In the genomic region with DNA sequence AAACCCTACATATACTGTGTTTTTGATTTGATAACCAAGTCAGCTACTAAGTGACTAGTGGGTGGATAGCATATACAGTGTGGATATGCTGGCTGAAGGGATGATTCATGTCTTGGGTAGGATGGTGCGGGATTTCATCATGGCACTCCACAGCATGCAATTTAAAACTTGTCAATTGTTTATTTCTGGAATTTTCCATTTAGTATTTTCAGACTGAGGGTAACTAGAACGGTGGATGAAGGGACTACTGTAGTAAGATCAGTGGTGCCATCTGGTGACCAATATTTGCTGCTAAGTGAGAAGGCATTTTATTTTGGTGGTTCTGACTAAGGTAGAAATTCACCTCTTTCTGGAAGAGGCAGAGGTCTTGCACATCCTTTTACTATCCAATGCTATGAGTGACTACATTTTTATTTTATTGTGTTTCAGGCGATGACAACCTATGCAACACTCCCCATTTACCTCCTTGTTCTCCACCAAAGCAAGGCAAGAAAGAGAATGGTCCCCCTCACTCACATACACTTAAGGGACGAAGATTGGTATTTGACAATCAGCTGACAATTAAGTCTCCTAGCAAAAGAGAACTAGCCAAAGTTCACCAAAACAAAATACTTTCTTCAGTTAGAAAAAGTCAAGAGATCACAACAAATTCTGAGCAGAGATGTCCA, we compare ENCODE assay signal across 9 cellular contexts. TPM values are rescaled to one million over a fixed set of nuclear protein-coding genes. Genes with fewer than 3 reads are reported as not detected.
A peak's percentile ranks its signal among the peaks of the same experiment; 100 is the strongest.
DNase-seq lines count a peak whose midpoint lies in the region; ATAC-seq and TF ChIP-seq lines count a peak whose summit lies in the region.
"Had no signal": no experiment of that assay in that cellular context is flagged by ENCODE, and none has a peak within 500 bp of the region (broad histone marks: within the 10 kb centered on the region; RNA-seq: fewer than 3 reads in every experiment).

No MANE protein-coding gene starts in this region.

- H2AFZ ChIP-seq in ACC112 (ENCODE audit: low read length, unreplicated experiment), result no peak overlapping the region

- peak overlapping the region; percentile 87 for H3K27ac Mint-ChIP-seq in activated T-helper 1 cell treated with anti-CD3 and anti-CD28 coated beads, Interleukin-12 subunit alpha, Interleukin-12 subunit beta, Interleukin-2, Interleukin-4 antibody, amounts not matched to agents 30 ng/mL and 10 ng/mL and 1 ng/mL, durations not matched to agents 14 hours and 24 hours and 36 hours

- H3K27me3 Mint-ChIP-seq in activated T-helper 1 cell treated with anti-CD3 and anti-CD28 coated beads, Interleukin-12 subunit alpha, Interleukin-12 subunit beta, Interleukin-2, Interleukin-4 antibody, amounts not matched to agents 30 ng/mL and 10 ng/mL and 1 ng/mL, durations not matched to agents 14 hours and 24 hours and 36 hours (ENCODE audit: insufficient read depth), result no peaks in the 10 kb centered on the region

- H3K4me3 Mint-ChIP-seq in activated T-helper 1 cell treated with anti-CD3 and anti-CD28 coated beads, Interleukin-12 subunit alpha, Interleukin-12 subunit beta, Interleukin-2, Interleukin-4 antibody, amounts not matched to agents 30 ng/mL and 10 ng/mL and 1 ng/mL, durations not matched to agents 14 hours and 24 hours and 36 hours, result peak overlapping the region; percentile 99

- no peaks in the 10 kb centered on the region for H3K9me3 Mint-ChIP-seq in activated T-helper 1 cell treated with anti-CD3 and anti-CD28 coated beads, Interleukin-12 subunit alpha, Interleukin-12 subunit beta, Interleukin-2, Interleukin-4 antibody, amounts not matched to agents 30 ng/mL and 10 ng/mL and 1 ng/mL, durations not matched to agents 14 hours and 24 hours and 36 hours

- DNase-seq in EL (peak; percentile 85), NCI-H2171 (lab: John Stamatoyannopoulos, UW) (peak; percentile 30), right atrium auricular region (ENCODE audit: low spot score) (no peak), spleen (no peak)
- DNase-seq in activated T-helper 1 cell treated with anti-CD3 and anti-CD28 coated beads, Interleukin-12 subunit alpha, Interleukin-12 subunit beta, Interleukin-2, Interleukin-4 antibody, amounts not matched to agents 30 ng/mL and 10 ng/mL and 1 ng/mL, durations not matched to agents 14 hours and 24 hours and 36 hours (ENCODE audit: low spot score), result peak; percentile 15
- DNase-seq: left cardiac atrium had no signal

- peaks cover 42% of the 10 kb centered on the region for H3K36me3 Mint-ChIP-seq in activated T-helper 1 cell treated with anti-CD3 and anti-CD28 coated beads, Interleukin-12 subunit alpha, Interleukin-12 subunit beta, Interleukin-2, Interleukin-4 antibody, amounts not matched to agents 30 ng/mL and 10 ng/mL and 1 ng/mL, durations not matched to agents 14 hours and 24 hours and 36 hours (ENCODE audit: low read depth)

- intact Hi-C loops in activated T-helper 1 cell treated with anti-CD3 and anti-CD28 coated beads, Interleukin-12 subunit alpha, Interleukin-12 subunit beta, Interleukin-2, Interleukin-4 antibody, amounts not matched to agents 30 ng/mL and 10 ng/mL and 1 ng/mL, durations not matched to agents 14 hours and 24 hours and 36 hours (cut with micrococcal nuclease), result loop anchor here (1.0 kb wide), 2 partner anchors 88 to 177 kb away; no protein-coding TSS in a partner anchor
- intact Hi-C loops in spleen (cut with DNase I; ENCODE audit: low total_unique reads), result loop anchor here (5.0 kb wide), 1 partner anchor 88 kb away; no protein-coding TSS in a partner anchor

- H3K4me1 ChIP-seq in ACC112 (ENCODE audit: control insufficient read depth, insufficient read depth, low read length, unreplicated experiment), result peaks cover 10% of the 10 kb centered on the region
- peaks cover 0 to 42% of the 10 kb centered on the region in 2 donors for H3K4me1 ChIP-seq in right atrium auricular region
- H3K4me1 ChIP-seq in spleen, result peaks cover 7 to 43% (median 19%) of the 10 kb centered on the region in 6 donors

- H3K9me3 ChIP-seq in right atrium auricular region (no peaks in the 10 kb centered on the region), spleen (no peaks in the 10 kb centered on the region)

- H3K27me3 ChIP-seq in ACC112 (ENCODE audit: insufficient read depth, low read length) (no peaks in the 10 kb centered on the region), right atrium auricular region (no peaks in the 10 kb centered on the region), spleen (replicated peaks in 1 of 7) (no peaks in the 10 kb centered on the region)

- peaks cover 36% of the 10 kb centered on the region for H3K4me1 Mint-ChIP-seq in activated T-helper 1 cell treated with anti-CD3 and anti-CD28 coated beads, Interleukin-12 subunit alpha, Interleukin-12 subunit beta, Interleukin-2, Interleukin-4 antibody, amounts not matched to agents 30 ng/mL and 10 ng/mL and 1 ng/mL, durations not matched to agents 14 hours and 24 hours and 36 hours (ENCODE audit: low read depth)

- H3K36me3 ChIP-seq in ACC112 (ENCODE audit: insufficient read depth, low read length) (peaks cover 25% of the 10 kb centered on the region), right atrium auricular region (no peaks in the 10 kb centered on the region), spleen (peaks cover 0 to 30% (median 0%) of the 10 kb centered on the region in 6 donors)

- TF ChIP-seq CTCF in right atrium auricular region (IDR thresholded peaks at IDR 0.05) (peak; percentile 30 to 65), spleen (IDR thresholded peaks at IDR 0.05 in 8 of 11, conservative IDR thresholded peaks at IDR 0.05 in 3 of 11) (peak; percentile 20 to 70 (median 57))

- H3K79me2 ChIP-seq in ACC112 (ENCODE audit: control insufficient read depth, insufficient read depth, low read length, unreplicated experiment), result peaks cover 15% of the 10 kb centered on the region

- WGBS in spleen, 5 donors, result 57 to 73% (median 66%) methylated on average over 4 of the region's 4 CpGs

- H3K4me3 ChIP-seq in ACC112 (ENCODE audit: low read depth, low read length), result 0 out of 2 replicates have a peak overlapping the region, but pooled peaks have one; percentile 29
- H3K4me3 ChIP-seq in right atrium auricular region, result no peak overlapping the region
- H3K4me3 ChIP-seq in spleen, result no peak overlapping the region

- H3K27ac ChIP-seq in ACC112 (ENCODE audit: low read depth, low read length) (peak overlapping the region; percentile 11; the same call in 1 of the 2 replicates), right atrium auricular region (no peak overlapping the region), spleen (no peak overlapping the region)

- TF ChIP-seq POLR2A in spleen (IDR thresholded peaks at IDR 0.05), result no peak

- no peak for ATAC-seq in GM21825 (IDR thresholded peaks at IDR 0.05; ENCODE audit: unreplicated experiment)
- ATAC-seq in GM18502 (IDR thresholded peaks at IDR 0.05; ENCODE audit: poor library complexity, unreplicated experiment), result no peak

RNA-seq across cellular contexts. Expression of gene CDC6, which starts 3.1 kb away (rescaled TPM):
- 130 and 135 TPM in 2 replicates for total RNA-seq in activated T-helper 1 cell treated with anti-CD3 and anti-CD28 coated beads, Interleukin-12 subunit alpha, Interleukin-12 subunit beta, Interleukin-2, Interleukin-4 antibody, amounts not matched to agents 30 ng/mL and 10 ng/mL and 1 ng/mL, durations not matched to agents 14 hours and 24 hours and 36 hours
- 1 to 10 TPM in 1 of 2 donors, under 1 TPM in 1; 0.44 to 1.0 TPM for total RNA-seq in right atrium auricular region
- 10 to 100 TPM in 2 of 7 donors, 1 to 10 TPM in 5; 4.2 to 11.6 (median 5.7) TPM for total RNA-seq in spleen
- 1 to 10 TPM; 1.2 to 4.8 (median 4.1) TPM for polyA plus RNA-seq in spleen

RNA-seq across cellular contexts. Expression of gene RARA, which starts 18.2 kb away (rescaled TPM):
- 19.3 and 19.9 TPM in 2 replicates for total RNA-seq in activated T-helper 1 cell treated with anti-CD3 and anti-CD28 coated beads, Interleukin-12 subunit alpha, Interleukin-12 subunit beta, Interleukin-2, Interleukin-4 antibody, amounts not matched to agents 30 ng/mL and 10 ng/mL and 1 ng/mL, durations not matched to agents 14 hours and 24 hours and 36 hours
- total RNA-seq in right atrium auricular region (10 to 100 TPM; 28.5 to 51.7 TPM), spleen (10 to 100 TPM; 56.6 to 95.1 (median 71.2) TPM)
- polyA plus RNA-seq in spleen, result 10 to 100 TPM; 13.3 to 28.3 (median 14.8) TPM

Comparison
In these comparisons a context has a peak if more than half of its experiments do, and no peak if none do; other contexts are left out.
1. DNase-seq: peak in EL (single experiment), NCI-H2171 (single experiment) and activated T-helper 1 cell treated with anti-CD3 and anti-CD28 coated beads, Interleukin-12 subunit alpha, Interleukin-12 subunit beta, Interleukin-2, Interleukin-4 antibody, amounts not matched to agents 30 ng/mL and 10 ng/mL and 1 ng/mL, durations not matched to agents 14 hours and 24 hours and 36 hours (single experiment); none in right atrium auricular region (single experiment) and spleen (single experiment).
2. RNA of gene CDC6, which starts 3.1 kb away (total RNA-seq): 130 to 135 TPM in activated T-helper 1 cell treated with anti-CD3 and anti-CD28 coated beads, Interleukin-12 subunit alpha, Interleukin-12 subunit beta, Interleukin-2, Interleukin-4 antibody, amounts not matched to agents 30 ng/mL and 10 ng/mL and 1 ng/mL, durations not matched to agents 14 hours and 24 hours and 36 hours; 4.2 to 11.6 TPM in spleen and 0.44 to 1.0 TPM in right atrium auricular region; every median in the first group is over 10 times any median in the second.